In the genomic region with DNA sequence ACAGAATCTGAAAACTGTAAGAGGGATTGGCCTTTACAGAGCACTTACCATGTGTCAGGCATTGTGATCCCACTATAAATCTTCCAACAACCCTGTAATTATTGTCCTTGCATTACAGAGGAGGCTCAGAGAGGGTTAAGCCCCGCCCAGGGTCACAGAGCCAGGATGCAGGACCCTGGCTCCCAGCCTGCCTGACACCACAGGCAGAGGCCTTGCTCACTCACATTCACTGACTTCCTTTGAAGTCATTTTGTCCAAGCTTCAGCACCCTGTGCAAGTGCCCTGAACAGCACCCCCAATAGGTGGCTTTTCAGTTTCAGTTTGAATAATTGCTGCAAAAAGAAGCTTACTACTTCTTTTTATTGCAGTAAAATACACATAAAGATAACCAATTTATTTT, we compare ENCODE assay signal across 14 cellular contexts.
DNase-seq lines count a peak whose midpoint lies in the region; ATAC-seq and TF ChIP-seq lines count a peak whose summit lies in the region.
"Had no signal": no experiment of that assay in that cellular context is flagged by ENCODE, and none has a peak within 500 bp of the region (broad histone marks: within the 10 kb centered on the region; RNA-seq: fewer than 3 reads in every experiment).

No MANE protein-coding gene starts in this region.

- intact Hi-C loops in adrenal gland (cut with DNase I), result no loop called here
- intact Hi-C loops in mucosa of descending colon (cut with DNase I, micrococcal nuclease), result no loop called here
- intact Hi-C loops in gastrocnemius medialis (cut with DNase I; ENCODE audit: low total_unique reads), result no loop called here

- H3K4me1 ChIP-seq in Karpas-422 (ENCODE audit: low read length), result no peaks in the 10 kb centered on the region
- H3K4me1 ChIP-seq in adrenal gland (replicated peaks in 1 of 2), result no peaks in the 10 kb centered on the region
- peaks cover 6% of the 10 kb centered on the region for H3K4me1 ChIP-seq in mucosa of descending colon (ENCODE audit: low read depth)
- no peaks in the 10 kb centered on the region for H3K4me1 ChIP-seq in gastrocnemius medialis
- H3K4me1 ChIP-seq: BLaER1 had no signal

- H3K9me3 ChIP-seq in Karpas-422 (ENCODE audit: low read length) (no peaks in the 10 kb centered on the region), adrenal gland (replicated peaks in 1 of 3) (no peaks in the 10 kb centered on the region), mucosa of descending colon (no peaks in the 10 kb centered on the region), gastrocnemius medialis (no peaks in the 10 kb centered on the region)
- H3K9me3 ChIP-seq: BLaER1 had no signal

- H3K9me2 ChIP-seq in Karpas-422 (replicated peaks; ENCODE audit: insufficient read depth, low read length), result no peaks in the 10 kb centered on the region

- in situ Hi-C loops in gastrocnemius medialis (cut with MboI; ENCODE audit: low sequenced_read_pairs in 4 of 4), result loop anchor here in 2 of 4 donors (25.0 kb wide), 2 partner anchors 637 to 1037 kb away; no protein-coding TSS in a partner anchor

- TF ChIP-seq CTCF in GM06990 (IDR thresholded peaks at IDR 0.05; ENCODE audit: insufficient read depth, low read length, poor library complexity, severe bottlenecking) (no peak), adrenal gland (IDR thresholded peaks at IDR 0.05) (no peak), mucosa of descending colon (IDR thresholded peaks at IDR 0.05) (no peak), gastrocnemius medialis (IDR thresholded peaks at IDR 0.05 in 4 of 5, conservative IDR thresholded peaks at IDR 0.05 in 1 of 5) (no peak)

- H3K27ac ChIP-seq in Karpas-422 (ENCODE audit: low read length) (no peak overlapping the region), adrenal gland (no peak overlapping the region), gastrocnemius medialis (no peak overlapping the region)
- H3K27ac ChIP-seq: BLaER1 had no signal

- no peak overlapping the region for H3K9ac ChIP-seq in Karpas-422 (ENCODE audit: low read length)
- H3K9ac ChIP-seq: BLaER1 had no signal

- peak; percentile 69 for ATAC-seq in mucosa of descending colon
- no peak for ATAC-seq in GM19395 (IDR thresholded peaks at IDR 0.05; ENCODE audit: unreplicated experiment)
- ATAC-seq in gastrocnemius medialis, result no peak
- ATAC-seq: left lobe of liver, Panc1 had no signal

- WGBS in adrenal gland, 4 donors, result 57 to 89% (median 75%) methylated on average over 1 of the region's 1 CpG

- no peak overlapping the region for H3K4me2 ChIP-seq in Karpas-422 (ENCODE audit: low read depth, low read length, poor library complexity, severe bottlenecking)
- H3K4me2 ChIP-seq: BLaER1 had no signal

- DNase-seq in GM06990 (ENCODE audit: extremely low read depth, insufficient read length), result peak; percentile 0
- peak; percentile 43 for DNase-seq in Karpas-422
- DNase-seq in adrenal gland, result peak in 6 of 7 donors; percentile 12 to 54 (median 24)
- peak; percentile 19 to 56 (median 53) for DNase-seq in mucosa of descending colon
- DNase-seq in GM19240 (ENCODE audit: insufficient read length, low spot score), result no peak
- no peak for DNase-seq in gastrocnemius medialis
- DNase-seq in stimulated activated CD4-positive, alpha-beta T cell treated with anti-CD3 and anti-CD28 coated beads, Interleukin-2, amount 100 ng/mL, for 24 hours, result no peak
- DNase-seq: GDM1, NCI-H1930, nucleus accumbens had no signal

- H3K4me3 ChIP-seq in GM06990 (replicated peaks; ENCODE audit: low read depth, low read length), result no peak overlapping the region
- H3K4me3 ChIP-seq in Karpas-422 (ENCODE audit: low read length), result no peak overlapping the region
- no peak overlapping the region for H3K4me3 ChIP-seq in adrenal gland
- no peak overlapping the region for H3K4me3 ChIP-seq in mucosa of descending colon
- no peak overlapping the region for H3K4me3 ChIP-seq in gastrocnemius medialis
- H3K4me3 ChIP-seq: BLaER1 had no signal

- no peaks in the 10 kb centered on the region for H4K20me1 ChIP-seq in Karpas-422 (ENCODE audit: insufficient read depth, low read depth, low read length)
- H4K20me1 ChIP-seq: BLaER1 had no signal

- TF ChIP-seq POLR2A in adrenal gland (IDR thresholded peaks at IDR 0.05), result no peak
- no peak for TF ChIP-seq POLR2A in gastrocnemius medialis (IDR thresholded peaks at IDR 0.05)

- H3K27me3 ChIP-seq in GM06990 (replicated peaks; ENCODE audit: control insufficient read depth, insufficient read depth, low read length), result no peaks in the 10 kb centered on the region
- no peaks in the 10 kb centered on the region for H3K27me3 ChIP-seq in Karpas-422 (ENCODE audit: low read length)
- no peaks in the 10 kb centered on the region for H3K27me3 ChIP-seq in adrenal gland
- H3K27me3 ChIP-seq in gastrocnemius medialis, result no peaks in the 10 kb centered on the region
- H3K27me3 ChIP-seq: BLaER1 had no signal

- H3K36me3 ChIP-seq in GM06990 (ENCODE audit: control insufficient read depth, insufficient read depth, low read length) (no peaks in the 10 kb centered on the region), Karpas-422 (ENCODE audit: insufficient read depth, low read length) (no peaks in the 10 kb centered on the region), adrenal gland (replicated peaks in 1 of 2) (no peaks in the 10 kb centered on the region), mucosa of descending colon (ENCODE audit: low read depth) (no peaks in the 10 kb centered on the region), gastrocnemius medialis (no peaks in the 10 kb centered on the region)
- H3K36me3 ChIP-seq: BLaER1 had no signal

- H2AFZ ChIP-seq in Karpas-422 (ENCODE audit: low read length), result no peak overlapping the region

- no peaks in the 10 kb centered on the region for H3K79me2 ChIP-seq in Karpas-422 (ENCODE audit: low read length)

Comparison
In these comparisons a context has a peak if more than half of its experiments do, and no peak if none do; other contexts are left out.
1. DNase-seq: peak in GM06990 (single experiment), Karpas-422 (single experiment), adrenal gland (6 of 7) and mucosa of descending colon (3 of 3); none in GM19240 (single experiment), gastrocnemius medialis (0 of 2) and stimulated activated CD4-positive, alpha-beta T cell treated with anti-CD3 and anti-CD28 coated beads, Interleukin-2, amount 100 ng/mL, for 24 hours (0 of 2).